20 cellular contexts compared by ENCODE assay signal in genomic region chr3:31936661-31937060, GRCh38. TPM values are rescaled to one million over a fixed set of nuclear protein-coding genes. Genes with fewer than 3 reads are reported as not detected.
DNase-seq lines count a peak whose midpoint lies in the region; ATAC-seq and TF ChIP-seq lines count a peak whose summit lies in the region.
"Had no signal": no experiment of that assay in that cellular context is flagged by ENCODE, and none has a peak within 500 bp of the region (broad histone marks: within the 10 kb centered on the region; RNA-seq: fewer than 3 reads in every experiment).

No MANE protein-coding gene starts in this region.

- peak overlapping the region; percentile 67 for H3K4me2 ChIP-seq in Karpas-422 (ENCODE audit: low read depth, low read length, poor library complexity, severe bottlenecking)

- POLR2A ChIA-PET in RWPE1 (lab: Yijun Ruan, JAX; ENCODE audit: low non-redundant PET), result no interaction called here

- no peaks in the 10 kb centered on the region for H3K9me2 ChIP-seq in Karpas-422 (replicated peaks; ENCODE audit: insufficient read depth, low read length)

- H3K4me1 ChIP-seq in Karpas-422 (ENCODE audit: low read length), result peaks cover 90% of the 10 kb centered on the region
- H3K4me1 ChIP-seq: BE2C had no signal

- CTCF ChIA-PET in RWPE1 (lab: Yijun Ruan, JAX), result interaction anchor here (0.7 kb wide), 2 partner anchors 757 to 1184 kb away, joined by 3 to 6 read pairs; no protein-coding TSS in a partner anchor

- H3K79me2 ChIP-seq in Karpas-422 (ENCODE audit: low read length), result peaks cover 99% of the 10 kb centered on the region

- H3K9ac ChIP-seq in Karpas-422 (ENCODE audit: low read length), result 0 out of 2 replicates have a peak overlapping the region, but pooled peaks have one; percentile 41

- no peaks in the 10 kb centered on the region for H3K36me3 ChIP-seq in Karpas-422 (ENCODE audit: insufficient read depth, low read length)
- H3K36me3 ChIP-seq: ascending aorta, BE2C had no signal

- DNase-seq in Karpas-422 (no peak), RWPE1 (ENCODE audit: low spot score) (no peak), choroid plexus epithelial cell (ENCODE audit: low read depth) (peak; percentile 61), omental fat pad (ENCODE audit: low spot score) (no peak), dedifferentiated amniotic fluid mesenchymal stem cell (ENCODE audit: extremely low spot score) (no peak)
- no peak for DNase-seq in stimulated activated CD4-positive, alpha-beta T cell treated with anti-CD3 and anti-CD28 coated beads, Interleukin-12 subunit alpha, Interleukin-12 subunit beta, amount 100 ng/mL, for 4 hours
- DNase-seq: activated CD4-positive, alpha-beta T cell treated with anti-CD3 and anti-CD28 coated beads for 1 hour; BE2C; Caco-2; H7; left cardiac atrium; mucosa of descending colon; NCI-H187; SHP77 treated with DMSO at 0.1 percent for 48 hours; stimulated activated CD4-positive, alpha-beta T cell treated with anti-CD3 and anti-CD28 coated beads, Interleukin-2, amount 100 ng/mL, for 48 hours; substantia nigra; T-helper 17 cell had no signal

- H3K4me3 ChIP-seq in Karpas-422 (ENCODE audit: low read length) (no peak overlapping the region), choroid plexus epithelial cell (ENCODE audit: low read depth, low read length) (no peak overlapping the region)
- H3K4me3 ChIP-seq: ascending aorta, mucosa of descending colon had no signal

- peak overlapping the region; percentile 95 for H3K27ac ChIP-seq in Karpas-422 (ENCODE audit: low read length)
- peak overlapping the region; percentile 83 for H3K27ac ChIP-seq in RWPE1

- no peak overlapping the region for H2AFZ ChIP-seq in Karpas-422 (ENCODE audit: low read length)

- TF ChIP-seq CTCF in RWPE1 (conservative IDR thresholded peaks at IDR 0.05; ENCODE audit: low read depth), result no peak
- no peak for TF ChIP-seq CTCF in choroid plexus epithelial cell (conservative IDR thresholded peaks at IDR 0.05; ENCODE audit: low read depth, low read length)
- no peak for TF ChIP-seq CTCF in omental fat pad (IDR thresholded peaks at IDR 0.05)

- H3K9me3 ChIP-seq in Karpas-422 (ENCODE audit: low read length), result no peaks in the 10 kb centered on the region
- H3K9me3 ChIP-seq: ascending aorta, BE2C, Caco-2, mucosa of descending colon had no signal

- no peaks in the 10 kb centered on the region for H3K27me3 ChIP-seq in Karpas-422 (ENCODE audit: low read length)
- H3K27me3 ChIP-seq: ascending aorta, BE2C had no signal

- ATAC-seq in omental fat pad (ENCODE audit: low FRiP score) (peak; percentile 85), HG03045 (IDR thresholded peaks at IDR 0.05; ENCODE audit: unreplicated experiment) (no peak)
- ATAC-seq: mucosa of descending colon, sciatic nerve, T-helper 17 cell had no signal

- no peaks in the 10 kb centered on the region for H4K20me1 ChIP-seq in Karpas-422 (ENCODE audit: insufficient read depth, low read depth, low read length)

RNA-seq across cellular contexts. Expression of gene OSBPL10, which starts 44.4 kb away (rescaled TPM):
- total RNA-seq in Karpas-422 (2014; rRNA removed; shearing (Covaris generic); ENCODE audit: low replicate concordance), result 87.0 and 106 TPM in 2 replicates
- total RNA-seq in omental fat pad, result 10 to 100 TPM in 2 of 4 donors, 1 to 10 TPM in 2; 6.3 to 67.1 (median 10.5) TPM

RNA-seq across cellular contexts. Expression of gene ZNF860, which starts 44.9 kb away (rescaled TPM):
- 14.6 and 22.4 TPM in 2 replicates for total RNA-seq in Karpas-422 (2014; rRNA removed; shearing (Covaris generic); ENCODE audit: low replicate concordance)
- under 1 TPM; 0.12 to 0.95 (median 0.44) TPM for total RNA-seq in omental fat pad
